Comparison of ENCODE assay signal across 7 cellular contexts in the genomic region with DNA sequence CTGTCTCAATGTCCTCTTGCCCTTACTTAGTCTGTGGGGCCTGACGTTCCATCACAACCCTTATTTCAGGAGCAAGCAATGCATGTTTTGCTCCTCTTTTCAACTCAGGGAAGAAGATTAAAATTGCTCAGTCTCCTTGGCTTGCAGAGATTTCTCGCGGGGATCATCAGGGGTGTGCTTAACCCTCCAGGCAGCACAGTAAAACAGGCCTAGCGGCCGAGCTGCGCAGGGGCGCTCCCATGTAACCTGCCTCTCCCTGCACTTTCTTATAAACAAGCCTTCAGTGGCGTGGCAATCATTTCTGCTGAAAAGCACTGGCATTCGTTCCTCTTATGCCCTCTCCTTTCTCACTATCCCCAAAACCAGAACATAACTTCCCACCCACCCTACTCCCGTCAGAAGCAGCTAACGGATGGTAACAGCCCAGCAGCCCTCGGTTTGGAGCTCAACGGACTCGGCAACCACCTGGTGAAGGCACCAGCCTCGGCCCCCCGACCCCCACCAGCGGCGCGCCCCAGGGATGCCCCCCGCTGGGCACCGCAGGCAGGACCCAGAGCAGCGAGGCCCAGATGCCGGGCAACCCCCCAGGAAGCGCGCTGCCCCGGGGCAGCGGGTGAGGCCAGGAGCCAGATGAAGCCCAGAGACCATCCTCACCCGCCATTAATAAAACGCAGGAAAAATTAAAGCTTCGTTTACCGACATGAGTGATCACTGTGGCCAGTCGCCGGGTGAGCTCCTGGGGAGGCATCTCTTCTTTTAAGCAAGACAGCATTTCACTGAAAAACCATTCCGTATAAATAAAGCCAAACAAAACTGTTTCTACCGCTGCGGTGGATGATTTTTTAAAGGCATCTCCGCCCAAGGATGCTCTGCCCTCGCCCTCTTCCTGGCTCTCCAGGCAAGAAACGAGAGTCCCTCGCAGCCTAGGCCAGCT. TPM values are rescaled to one million over a fixed set of nuclear protein-coding genes. Genes with fewer than 3 reads are reported as not detected.
A peak's percentile ranks its signal among the peaks of the same experiment; 100 is the strongest.
DNase-seq lines count a peak whose midpoint lies in the region; ATAC-seq and TF ChIP-seq lines count a peak whose summit lies in the region.

No MANE protein-coding gene starts in this region.

- H3K4me3 ChIP-seq in GM12875 (ENCODE audit: low read depth, low read length): peak overlapping the region; percentile 60

- TF ChIP-seq CTCF in GM12875 (IDR thresholded peaks at IDR 0.05; ENCODE audit: borderline replicate concordance, insufficient read depth, low read depth, low read length): no peak
- TF ChIP-seq CTCF in neural crest cell (conservative IDR thresholded peaks at IDR 0.05): no peak

- peaks cover 18% of the 10 kb centered on the region for H3K4me1 Mint-ChIP-seq in neural crest cell

- H3K27ac Mint-ChIP-seq in neural crest cell (ENCODE audit: unreplicated experiment): no peak overlapping the region

- peaks cover 62% of the 10 kb centered on the region for H3K27me3 Mint-ChIP-seq in neural crest cell (ENCODE audit: low read depth)

- peak overlapping the region; percentile 87 for H3K4me3 Mint-ChIP-seq in neural crest cell

- H3K36me3 Mint-ChIP-seq in neural crest cell (ENCODE audit: low read depth): peaks cover 3% of the 10 kb centered on the region

- H3K9me3 Mint-ChIP-seq in neural crest cell: no peaks in the 10 kb centered on the region

- no peak for ATAC-seq in HG02588 (IDR thresholded peaks at IDR 0.05; ENCODE audit: unreplicated experiment)
- no peak for ATAC-seq in GM21390 (IDR thresholded peaks at IDR 0.05; ENCODE audit: unreplicated experiment)

- peak; percentile 19 for DNase-seq in NCI-H2227 (lab: John Stamatoyannopoulos, UW; ENCODE audit: unreplicated experiment)
- peak; percentile 48 for DNase-seq in ecto neural progenitor cell (ENCODE audit: low spot score)
- DNase-seq in neural crest cell (ENCODE audit: low read depth, low spot score): no peak
- DNase-seq in NCI-H2171 (lab: John Stamatoyannopoulos, UW): no peak

RNA-seq across cellular contexts. Expression of gene MCF2L2, which starts 0.9 kb away (rescaled TPM):
- total RNA-seq in neural crest cell: 1.5 and 2.1 TPM in 2 replicates

Comparison
In these comparisons a context has a peak if more than half of its experiments do, and no peak if none do; other contexts are left out.
1. DNase-seq: peak in NCI-H2227 (single experiment) and ecto neural progenitor cell (single experiment); none in neural crest cell (single experiment) and NCI-H2171 (single experiment).